In genomic region chr7:106282374-106282773, GRCh38 we compare ENCODE assay signal across 9 cellular contexts. TPM values are rescaled to one million over a fixed set of nuclear protein-coding genes. Genes with fewer than 3 reads are reported as not detected.
DNase-seq lines count a peak whose midpoint lies in the region; ATAC-seq, FAIRE-seq and TF ChIP-seq lines count a peak whose summit lies in the region.
"Had no signal": no experiment of that assay in that cellular context is flagged by ENCODE, and none has a peak within 500 bp of the region (broad histone marks: within the 10 kb centered on the region; RNA-seq: fewer than 3 reads in every experiment).

No MANE protein-coding gene starts in this region.

- H3K27me3 ChIP-seq in esophagus squamous epithelium: no peaks in the 10 kb centered on the region
- no peaks in the 10 kb centered on the region for H3K27me3 ChIP-seq in stomach

- peak overlapping the region; percentile 70 to 88 (median 87) for H3K4me3 ChIP-seq in esophagus squamous epithelium
- peak overlapping the region in 3 of 4 donors; percentile 68 to 82 (median 75) for H3K4me3 ChIP-seq in stomach
- H3K4me3 ChIP-seq: HAP-1 had no signal

- peaks cover 0 to 76% (median 5%) of the 10 kb centered on the region in 3 donors for H3K4me1 ChIP-seq in esophagus squamous epithelium
- peaks cover 10 to 73% (median 39%) of the 10 kb centered on the region in 4 donors for H3K4me1 ChIP-seq in stomach

- peaks cover 54% of the 10 kb centered on the region for H3K36me3 Mint-ChIP-seq in activated T-cell treated with anti-CD3 and anti-CD28 coated beads, Interleukin-2, amount 50 U/mL, for 4 hours (ENCODE audit: insufficient read depth)

- no peak for DNase-seq in activated T-cell treated with anti-CD3 and anti-CD28 coated beads, Interleukin-2, amount 50 U/mL, for 4 hours
- DNase-seq in activated T-cell treated with anti-CD3 and anti-CD28 coated beads, Interleukin-2, amount 50 U/mL, for 48 hours: no peak
- DNase-seq in SKM-1 treated with dmso at 0.1 percent for 144 hours (lab: John Stamatoyannopoulos, UW; ENCODE audit: unreplicated experiment): peak; percentile 40
- no peak for DNase-seq in esophagus squamous epithelium (lab: John Stamatoyannopoulos, UW)
- DNase-seq in stomach: no peak
- DNase-seq in GM12892 (ENCODE audit: insufficient read length): no peak
- no peak for DNase-seq in DMS 273 treated with DMSO at 0.1 percent for 48 hours (lab: John Stamatoyannopoulos, UW)

- peak overlapping the region; percentile 88 for H3K4me3 Mint-ChIP-seq in activated T-cell treated with anti-CD3 and anti-CD28 coated beads, Interleukin-2, amount 50 U/mL, for 4 hours

- peaks cover 41% of the 10 kb centered on the region for H3K4me1 Mint-ChIP-seq in activated T-cell treated with anti-CD3 and anti-CD28 coated beads, Interleukin-2, amount 50 U/mL, for 4 hours (ENCODE audit: low read depth)

- H3K9me3 ChIP-seq in esophagus squamous epithelium (no peaks in the 10 kb centered on the region), stomach (no peaks in the 10 kb centered on the region)
- H3K9me3 ChIP-seq: HAP-1 had no signal

- 72 to 77% methylated on average over 6 of the region's 6 CpGs for WGBS in esophagus squamous epithelium, 2 donors
- 75 to 90% (median 85%) methylated on average over 6 of the region's 6 CpGs for WGBS in stomach, 5 donors

- H3K27ac ChIP-seq in esophagus squamous epithelium (peak overlapping the region; percentile 14 to 99 (median 96)), stomach (peak overlapping the region in 2 of 5 donors; percentile 97 to 100)

- FAIRE-seq in GM12892 (lab: Jason Lieb, UNC): no peak

- H3K27me3 Mint-ChIP-seq in activated T-cell treated with anti-CD3 and anti-CD28 coated beads, Interleukin-2, amount 50 U/mL, for 4 hours (ENCODE audit: low read depth): no peaks in the 10 kb centered on the region

- TF ChIP-seq EP300 in stomach (IDR thresholded peaks at IDR 0.05): no peak

- no peaks in the 10 kb centered on the region for H3K9me3 Mint-ChIP-seq in activated T-cell treated with anti-CD3 and anti-CD28 coated beads, Interleukin-2, amount 50 U/mL, for 4 hours

- intact Hi-C loops in esophagus squamous epithelium (cut with DNase I) (loop anchor here (10.0 kb wide), 1 partner anchor 142 kb away; no protein-coding TSS in a partner anchor), stomach (cut with DNase I; ENCODE audit: low total_unique reads) (no loop called here)

- TF ChIP-seq CTCF in esophagus squamous epithelium (IDR thresholded peaks at IDR 0.05) (no peak), stomach (IDR thresholded peaks at IDR 0.05) (no peak)

- TF ChIP-seq POLR2A in esophagus squamous epithelium (IDR thresholded peaks at IDR 0.05) (no peak), stomach (IDR thresholded peaks at IDR 0.05) (no peak), GM12892 (IDR thresholded peaks at IDR 0.05; ENCODE audit: low read depth, low read length) (no peak)

- ATAC-seq in activated T-cell treated with anti-CD3 and anti-CD28 coated beads, Interleukin-2, amount 50 U/mL, for 4 hours: no peak
- ATAC-seq in GM19463 (IDR thresholded peaks at IDR 0.05; ENCODE audit: unreplicated experiment): no peak

- H3K36me3 ChIP-seq in esophagus squamous epithelium (peaks cover 0 to 3% (median 0%) of the 10 kb centered on the region in 3 donors), stomach (peaks cover 0 to 11% (median 3%) of the 10 kb centered on the region in 4 donors)
- H3K36me3 ChIP-seq: HAP-1 had no signal

RNA-seq across cellular contexts. Expression of gene NAMPT, which starts 2.4 kb away (rescaled TPM):
- 1,000 to 10,000 TPM; 1,116 to 1,426 (median 1,121) TPM for total RNA-seq in activated T-cell treated with anti-CD3 and anti-CD28 coated beads, Interleukin-2, amount 50 U/mL, for 4 hours
- total RNA-seq in esophagus squamous epithelium (100 to 1,000 TPM; 274 to 823 (median 604) TPM), stomach (100 to 1,000 TPM in 3 of 5 donors, 10 to 100 TPM in 2; 17.1 to 209 (median 120) TPM)
- polyA plus RNA-seq in stomach: 100 to 1,000 TPM in 2 of 3 donors, 10 to 100 TPM in 1; 70.6 to 187 (median 183) TPM
- 101 TPM for polyA plus RNA-seq in GM12892 (2012; ENCODE audit: missing spikeins)
